Comparison of ENCODE assay signal across 8 cellular contexts in genomic region chr16:57061084-57061905, GRCh38. TPM values are rescaled to one million over a fixed set of nuclear protein-coding genes. Genes with fewer than 3 reads are reported as not detected.
DNase-seq lines count a peak whose midpoint lies in the region; ATAC-seq and TF ChIP-seq lines count a peak whose summit lies in the region.

No MANE protein-coding gene starts in this region.

- H3K9me3 ChIP-seq in KOPT-K1 (ENCODE audit: insufficient read depth, low read length, poor library complexity, severe bottlenecking) (no peaks in the 10 kb centered on the region), breast epithelium (no peaks in the 10 kb centered on the region)

- no peak for TF ChIP-seq CTCF in breast epithelium (IDR thresholded peaks at IDR 0.05)

- intact Hi-C loops in breast epithelium (cut with DNase I; ENCODE audit: low total_unique reads), result no loop called here

- no peaks in the 10 kb centered on the region for H3K4me1 ChIP-seq in breast epithelium

- peaks cover 52% of the 10 kb centered on the region for H3K36me3 ChIP-seq in KOPT-K1 (ENCODE audit: insufficient read depth, low read length)
- H3K36me3 ChIP-seq in breast epithelium, result no peaks in the 10 kb centered on the region

- H3K27me3 ChIP-seq in breast epithelium, result no peaks in the 10 kb centered on the region

- DNase-seq in AG20443 (ENCODE audit: low spot score) (peak; percentile 88), breast epithelium (ENCODE audit: low spot score in 2 of 2) (peak in 1 of 2 donors; percentile 32), lung microvascular endothelial cell (ENCODE audit: low read depth in 2 of 2) (peak; percentile 40 to 55), SKM-1 treated with dmso at 0.1 percent for 144 hours (lab: John Stamatoyannopoulos, UW; ENCODE audit: unreplicated experiment) (no peak), NCI-H1436 treated with DMSO at 0.1 percent for 48 hours (lab: John Stamatoyannopoulos, UW) (no peak)
- no peak for DNase-seq in activated effector memory CD4-positive, alpha-beta T cell treated with Interleukin-2 at 50 U/mL for 16 hours

- ATAC-seq in GM19395 (IDR thresholded peaks at IDR 0.05; ENCODE audit: unreplicated experiment), result no peak

- TF ChIP-seq POLR2A in breast epithelium (IDR thresholded peaks at IDR 0.05), result no peak

- peak overlapping the region; percentile 48 for H3K27ac ChIP-seq in KOPT-K1 (ENCODE audit: low read depth, low read length, poor library complexity, severe bottlenecking)
- peak overlapping the region; percentile 50 to 89 for H3K27ac ChIP-seq in breast epithelium

- H3K4me3 ChIP-seq in breast epithelium, result no peak overlapping the region

RNA-seq across cellular contexts. Expression of gene CPNE2, which starts 31.1 kb away (rescaled TPM):
- 10 to 100 TPM; 13.9 to 56.5 (median 26.5) TPM for total RNA-seq in breast epithelium
- total RNA-seq in lung microvascular endothelial cell, result 41.0 and 41.5 TPM in 2 replicates

Comparison
In these comparisons a context has a peak if more than half of its experiments do, and no peak if none do; other contexts are left out.
1. DNase-seq: peak in AG20443 (single experiment) and lung microvascular endothelial cell (2 of 2); none in SKM-1 treated with dmso at 0.1 percent for 144 hours (single experiment), NCI-H1436 treated with DMSO at 0.1 percent for 48 hours (single experiment) and activated effector memory CD4-positive, alpha-beta T cell treated with Interleukin-2 at 50 U/mL for 16 hours (single experiment).